ENCODE assay signal across 9 cellular contexts in genomic region chr9:127763918-127764384, GRCh38. TPM values are rescaled to one million over a fixed set of nuclear protein-coding genes. Genes with fewer than 3 reads are reported as not detected.
DNase-seq lines count a peak whose midpoint lies in the region; ATAC-seq and TF ChIP-seq lines count a peak whose summit lies in the region.
"Had no signal": no experiment of that assay in that cellular context is flagged by ENCODE, and none has a peak within 500 bp of the region (broad histone marks: within the 10 kb centered on the region; RNA-seq: fewer than 3 reads in every experiment).

No MANE protein-coding gene starts in this region.

- no TSS peak for BruUV-seq in Panc1 (replicated peaks; lab: Mats Ljungman, UMichigan)

- intact Hi-C loops in Panc1 (cut with micrococcal nuclease; ENCODE audit: unreplicated experiment) (no loop called here), natural killer cell (cut with micrococcal nuclease) (no loop called here)

- no peaks in the 10 kb centered on the region for H3K9me3 Mint-ChIP-seq in natural killer cell

- no peaks in the 10 kb centered on the region for H3K27me3 Mint-ChIP-seq in natural killer cell (ENCODE audit: low read depth in 2 of 2)

- ATAC-seq in Panc1 (peak; percentile 73), natural killer cell (peak; percentile 69 to 76 (median 76)), GM18868 (IDR thresholded peaks at IDR 0.05; ENCODE audit: unreplicated experiment) (no peak), GM21367 (IDR thresholded peaks at IDR 0.05; ENCODE audit: unreplicated experiment) (no peak), GM19395 (IDR thresholded peaks at IDR 0.05; ENCODE audit: unreplicated experiment) (no peak)

- H3K9me3 ChIP-seq in Panc1 (ENCODE audit: control insufficient read depth, insufficient read depth, low read depth, low read length) = no peaks in the 10 kb centered on the region

- CTCF ChIA-PET in Panc1 (lab: Charles Lee) = interaction anchor here (0.7 kb wide), 1 partner anchor 29 kb away, joined by 3 read pairs; no protein-coding TSS in a partner anchor

- H3K4me1 Mint-ChIP-seq in natural killer cell = peaks cover 64 to 67% of the 10 kb centered on the region in 2 donors

- no peaks in the 10 kb centered on the region for H3K27me3 ChIP-seq in Panc1 (ENCODE audit: control insufficient read depth, insufficient read depth, low read length)

- in situ Hi-C loops in Panc1 (cut with HindIII; ENCODE audit: low pct_unique_long_range_greater_than_20kb, low sequenced_read_pairs) = no loop called here

- no peak for DNase-seq in Panc1 (ENCODE audit: low read depth, low spot score)
- peak; percentile 77 to 89 for DNase-seq in dermis microvascular lymphatic vessel endothelial cell (ENCODE audit: low read depth in 2 of 2)
- DNase-seq in natural killer cell = peak; percentile 47
- DNase-seq in NCI-H1436 (lab: John Stamatoyannopoulos, UW) = no peak

- H3K27ac Mint-ChIP-seq in natural killer cell = peak overlapping the region; percentile 80 to 99

- H3K27ac ChIP-seq in Panc1 (ENCODE audit: low read length) = no peak overlapping the region
- H3K27ac ChIP-seq: SK-N-MC had no signal

- no peak overlapping the region for H3K4me3 ChIP-seq in Panc1 (ENCODE audit: low read depth in 2 of 2, low read length in 2 of 2)
- H3K4me3 ChIP-seq: SK-N-MC had no signal

- POLR2A ChIA-PET in Panc1 (lab: Charles Lee) = no interaction called here

- H3K4me3 Mint-ChIP-seq in natural killer cell = no peak overlapping the region

- no peaks in the 10 kb centered on the region for H3K36me3 Mint-ChIP-seq in natural killer cell

- no peaks in the 10 kb centered on the region for H3K36me3 ChIP-seq in Panc1 (ENCODE audit: control insufficient read depth, insufficient read depth, low read length)

- no peaks in the 10 kb centered on the region for H3K4me1 ChIP-seq in Panc1 (ENCODE audit: control insufficient read depth, insufficient read depth, low read length)

- peak; percentile 56 for TF ChIP-seq CTCF in GM12872 (IDR thresholded peaks at IDR 0.05; ENCODE audit: insufficient read depth, low read depth, low read length)
- TF ChIP-seq CTCF in Panc1 (IDR thresholded peaks at IDR 0.05) = no peak; the same call in 1 of the 2 replicates
- TF ChIP-seq CTCF in natural killer cell (IDR thresholded peaks at IDR 0.05) = peak; percentile 31

RNA-seq across cellular contexts. Expression of gene SH2D3C, which starts 14.5 kb away (rescaled TPM):
- total RNA-seq in Panc1 (2021; ENCODE audit: unreplicated experiment) (0.49 TPM), dermis microvascular lymphatic vessel endothelial cell (61.5 and 100 TPM in 2 replicates), natural killer cell (10 to 100 TPM; 42.8 to 86.8 (median 56.6) TPM)
- polyA plus RNA-seq in Panc1 (2012; ENCODE audit: insufficient read length) = 0.86 TPM

RNA-seq across cellular contexts. Expression of gene CDK9, which starts 21.9 kb away (rescaled TPM):
- total RNA-seq in Panc1 (2021; ENCODE audit: unreplicated experiment) (48.7 TPM), dermis microvascular lymphatic vessel endothelial cell (75.0 and 93.9 TPM in 2 replicates), natural killer cell (100 to 1,000 TPM; 181 to 207 (median 188) TPM)
- 66.8 TPM for polyA plus RNA-seq in Panc1 (2012; ENCODE audit: insufficient read length)

RNA-seq across cellular contexts. Expression of gene TOR2A, which starts 28.9 kb away (rescaled TPM):
- total RNA-seq in Panc1 (2021; ENCODE audit: unreplicated experiment) = 8.2 TPM
- 8.3 TPM for polyA plus RNA-seq in Panc1 (2012; ENCODE audit: insufficient read length)
- total RNA-seq in dermis microvascular lymphatic vessel endothelial cell = 5.3 and 7.6 TPM in 2 replicates
- 10 to 100 TPM; 20.9 to 27.8 (median 23.7) TPM for total RNA-seq in natural killer cell

RNA-seq across cellular contexts. Expression of gene FPGS, which starts 38.7 kb away (rescaled TPM):
- total RNA-seq in Panc1 (2021; ENCODE audit: unreplicated experiment) (56.5 TPM), dermis microvascular lymphatic vessel endothelial cell (60.3 and 64.5 TPM in 2 replicates), natural killer cell (100 to 1,000 TPM in 2 of 3 donors, 10 to 100 TPM in 1; 99.1 to 108 (median 107) TPM)
- 62.7 TPM for polyA plus RNA-seq in Panc1 (2012; ENCODE audit: insufficient read length)

RNA-seq across cellular contexts. Expression of gene TTC16, which starts 48.1 kb away (rescaled TPM):
- total RNA-seq in Panc1 (2021; ENCODE audit: unreplicated experiment) = 0.05 TPM
- 0.12 TPM for polyA plus RNA-seq in Panc1 (2012; ENCODE audit: insufficient read length)
- not detected in 2 replicates for total RNA-seq in dermis microvascular lymphatic vessel endothelial cell
- 10 to 100 TPM; 15.5 to 23.0 (median 21.5) TPM for total RNA-seq in natural killer cell

Comparison
In these comparisons a context has a peak if more than half of its experiments do, and no peak if none do; other contexts are left out.
1. ATAC-seq: peak in Panc1 (single experiment) and natural killer cell (3 of 3); none in GM18868 (single experiment), GM21367 (single experiment) and GM19395 (single experiment).
2. DNase-seq: peak in dermis microvascular lymphatic vessel endothelial cell (2 of 2) and natural killer cell (single experiment); none in Panc1 (single experiment) and NCI-H1436 (single experiment).
3. RNA of gene SH2D3C, which starts 14.5 kb away (total RNA-seq): 61.5 to 100 TPM in dermis microvascular lymphatic vessel endothelial cell and 42.8 to 86.8 TPM in natural killer cell; 0.49 TPM in Panc1 (single experiment); every median in the first group is over 10 times any median in the second.